9 cellular contexts compared by ENCODE assay signal in genomic region chr6:106927531-106928398, GRCh38. TPM values are rescaled to one million over a fixed set of nuclear protein-coding genes. Genes with fewer than 3 reads are reported as not detected.
DNase-seq lines count a peak whose midpoint lies in the region; ATAC-seq, FAIRE-seq and TF ChIP-seq lines count a peak whose summit lies in the region.
"Had no signal": no experiment of that assay in that cellular context is flagged by ENCODE, and none has a peak within 500 bp of the region (broad histone marks: within the 10 kb centered on the region; RNA-seq: fewer than 3 reads in every experiment).

No MANE protein-coding gene starts in this region.

- no peaks in the 10 kb centered on the region for H3K27me3 ChIP-seq in fibroblast of lung (ENCODE audit: control insufficient read depth, insufficient read depth, low read length)

- H3K36me3 ChIP-seq in fibroblast of lung (ENCODE audit: control insufficient read depth, insufficient read depth, low read length): no peaks in the 10 kb centered on the region

- peak; percentile 68 for DNase-seq in DMS 273 (lab: John Stamatoyannopoulos, UW; ENCODE audit: unreplicated experiment)
- DNase-seq in DMS 273 treated with DMSO at 0.1 percent for 48 hours (lab: John Stamatoyannopoulos, UW): no peak
- DNase-seq in fibroblast of lung (ENCODE audit: low read depth in 2 of 2): peak; percentile 22 to 34
- DNase-seq in stimulated activated CD4-positive, alpha-beta T cell treated with anti-CD3 and anti-CD28 coated beads, Interleukin-2, amount 100 ng/mL, for 24 hours: peak; percentile 28 to 36
- DNase-seq in GM12892 (ENCODE audit: insufficient read length): no peak
- DNase-seq in NCI-H1694 (lab: John Stamatoyannopoulos, UW): no peak
- DNase-seq in stimulated activated naive CD4-positive, alpha-beta T cell treated with Interleukin-2 at 50 U/mL for 16 hours (lab: John Stamatoyannopoulos, UW): no peak

- no peaks in the 10 kb centered on the region for H3K79me2 ChIP-seq in fibroblast of lung (ENCODE audit: control insufficient read depth, insufficient read depth, low read length)

- FAIRE-seq in GM12892 (lab: Jason Lieb, UNC): no peak

- no peak for TF ChIP-seq CTCF in fibroblast of lung (conservative IDR thresholded peaks at IDR 0.05 in 1 of 2, IDR thresholded peaks at IDR 0.05 in 1 of 2; ENCODE audit: low read depth in 1 of 2, low read length in 2 of 2)

- no peak overlapping the region for H3K27ac ChIP-seq in fibroblast of lung (ENCODE audit: insufficient read depth, low read length)
- H3K27ac ChIP-seq: 22Rv1 had no signal

- peak; percentile 58; the same call in 1 of the 3 replicates for ATAC-seq in SK-N-SH treated with all-trans-retinoic acid at 6 μM for 48 hours

- no peak overlapping the region for H3K9ac ChIP-seq in fibroblast of lung (ENCODE audit: insufficient read depth, low read length)

- no peak overlapping the region for H2AFZ ChIP-seq in fibroblast of lung (ENCODE audit: low read length)

- no peaks in the 10 kb centered on the region for H3K9me3 ChIP-seq in fibroblast of lung (ENCODE audit: control insufficient read depth, insufficient read depth, low read depth, low read length)

- no peaks in the 10 kb centered on the region for H3K4me1 ChIP-seq in fibroblast of lung (ENCODE audit: control insufficient read depth, extremely low read depth, insufficient read depth, low read length)

- no peak overlapping the region for H3K4me3 ChIP-seq in fibroblast of lung (replicated peaks in 1 of 4; ENCODE audit: control extremely low read depth in 1 of 4, insufficient read depth in 1 of 4, low read depth in 3 of 4, low read length in 4 of 4)

- no peak overlapping the region for H3K4me2 ChIP-seq in fibroblast of lung (ENCODE audit: extremely low read depth, insufficient read depth, low read length)

- H4K20me1 ChIP-seq in fibroblast of lung (ENCODE audit: control insufficient read depth, extremely low read depth, insufficient read depth, low read length): no peaks in the 10 kb centered on the region

- TF ChIP-seq POLR2A in GM12892 (IDR thresholded peaks at IDR 0.05; ENCODE audit: low read depth, low read length): no peak

TF ChIP-seq in SK-N-SH treated with all-trans-retinoic acid at 6 μM for 48 hours, 23 proteins besides CTCF, POLR2A, EP300 and RAD21:
- TF ChIP-seq OSR1 (CRISPR knock-in tag; IDR thresholded peaks at IDR 0.05) (no peak), ARNTL (CRISPR knock-in tag; IDR thresholded peaks at IDR 0.05; ENCODE audit: borderline replicate concordance, low read depth) (no peak), CREB5 (CRISPR knock-in tag; IDR thresholded peaks at IDR 0.05; ENCODE audit: low read depth) (no peak), ESRRG (CRISPR knock-in tag; IDR thresholded peaks at IDR 0.05) (no peak), ZNF565 (CRISPR knock-in tag; conservative IDR thresholded peaks at IDR 0.05; ENCODE audit: low read depth) (no peak), CSRNP3 (CRISPR knock-in tag; IDR thresholded peaks at IDR 0.05) (no peak), ZNF70 (CRISPR knock-in tag; IDR thresholded peaks at IDR 0.05) (no peak), ZFP3 (CRISPR knock-in tag; IDR thresholded peaks at IDR 0.05) (no peak), ZFP30 (CRISPR knock-in tag; IDR thresholded peaks at IDR 0.05) (no peak), CSDC2 (CRISPR knock-in tag; IDR thresholded peaks at IDR 0.05) (no peak), TSHZ2 (CRISPR knock-in tag; IDR thresholded peaks at IDR 0.05) (no peak)

RNA-seq across cellular contexts. Expression of gene CD24, which starts 46.8 kb away (rescaled TPM):
- 0.17 and 0.26 TPM in 2 replicates for total RNA-seq in fibroblast of lung
- polyA plus RNA-seq in fibroblast of lung: 0.19 and 0.69 TPM in 2 replicates
- polyA plus RNA-seq in fibroblast of lung (2012): 0.08 and 0.52 TPM in 2 replicates
- 1.1 TPM in 1 of 2 replicates, not detected in the other for polyA minus RNA-seq in fibroblast of lung (ENCODE audit: low replicate concordance)
- 2.5 TPM for polyA plus RNA-seq in GM12892 (2012; ENCODE audit: missing spikeins)

Comparison
In these comparisons a context has a peak if more than half of its experiments do, and no peak if none do; other contexts are left out.
1. DNase-seq: peak in DMS 273 (single experiment), fibroblast of lung (2 of 2) and stimulated activated CD4-positive, alpha-beta T cell treated with anti-CD3 and anti-CD28 coated beads, Interleukin-2, amount 100 ng/mL, for 24 hours (2 of 2); none in DMS 273 treated with DMSO at 0.1 percent for 48 hours (single experiment), GM12892 (single experiment), NCI-H1694 (single experiment) and stimulated activated naive CD4-positive, alpha-beta T cell treated with Interleukin-2 at 50 U/mL for 16 hours (single experiment).